Comparison of ENCODE assay signal across 29 cellular contexts in the genomic region with DNA sequence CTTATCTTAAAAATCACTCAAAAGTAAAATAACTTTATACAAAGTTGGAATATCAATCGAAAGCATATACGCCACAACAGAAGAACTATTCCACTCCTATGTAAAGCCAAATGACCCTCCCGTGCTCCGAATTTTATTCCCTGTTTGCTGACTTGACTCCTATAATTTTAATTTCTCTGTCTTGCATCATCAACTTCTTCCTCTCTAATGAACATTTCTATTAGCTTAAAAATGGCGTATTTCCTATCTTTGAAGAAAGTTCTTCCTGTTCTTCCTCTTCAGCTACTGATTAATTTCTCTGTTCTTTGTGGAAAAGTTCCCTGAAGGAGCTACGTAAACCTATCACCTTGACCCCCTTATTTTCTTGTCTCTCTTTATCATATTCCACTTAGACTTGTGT.
"Had no signal": no experiment of that assay in that cellular context is flagged by ENCODE, and none has a peak within 500 bp of the region (broad histone marks: within the 10 kb centered on the region; RNA-seq: fewer than 3 reads in every experiment).

No MANE protein-coding gene starts in this region.

- H3K27me3 ChIP-seq: colonic mucosa, dorsolateral prefrontal cortex, esophagus muscularis mucosa, esophagus squamous epithelium, foreskin keratinocyte, gastrocnemius medialis, gastroesophageal sphincter, heart left ventricle, heart right ventricle had no signal

- H3K4me1 Mint-ChIP-seq: endodermal cell had no signal

- H3K4me3 ChIP-seq: colonic mucosa, coronary artery, dorsolateral prefrontal cortex, esophagus muscularis mucosa, esophagus squamous epithelium, gastrocnemius medialis, gastroesophageal sphincter, heart left ventricle, heart right ventricle had no signal

- H3K4me3 Mint-ChIP-seq: dendritic cell treated with granulocyte-macrophage colony-stimulating factor and Interleukin-4, amounts not matched to agents 40 ng/mL and 50 ng/mL, for 4 days; effector memory CD8-positive, alpha-beta T cell; endodermal cell had no signal

- H3K9me3 Mint-ChIP-seq: endodermal cell had no signal

- H3K36me3 ChIP-seq: colonic mucosa, esophagus muscularis mucosa, esophagus squamous epithelium, gastrocnemius medialis, gastroesophageal sphincter, heart left ventricle, heart right ventricle had no signal

- DNase-seq: colonic mucosa; cortex of kidney; dermis blood vessel endothelial cell; dorsolateral prefrontal cortex; effector CD4-positive, alpha-beta T cell; effector CD8-positive, alpha-beta T cell; effector memory CD4-positive, alpha-beta T cell; effector memory CD8-positive, alpha-beta T cell; endodermal cell; erythroblast; esophagus squamous epithelium; foreskin fibroblast; foreskin keratinocyte; foreskin melanocyte; gastrocnemius medialis; glutamatergic neuron; head of caudate nucleus; heart left ventricle; heart right ventricle had no signal

- H3K27ac ChIP-seq: colonic mucosa, coronary artery, dorsolateral prefrontal cortex, epithelial cell of prostate, esophagus muscularis mucosa, esophagus squamous epithelium, foreskin keratinocyte, gastrocnemius medialis, gastroesophageal sphincter, heart left ventricle, heart right ventricle had no signal

- FAIRE-seq: colon, endometrium, endothelial cell of umbilical vein, frontal cortex had no signal

- H3K4me1 ChIP-seq: colonic mucosa, esophagus muscularis mucosa, esophagus squamous epithelium, foreskin keratinocyte, gastrocnemius medialis, gastroesophageal sphincter, heart left ventricle, heart right ventricle had no signal

- H3K27ac Mint-ChIP-seq: dendritic cell treated with granulocyte-macrophage colony-stimulating factor and Interleukin-4, amounts not matched to agents 40 ng/mL and 50 ng/mL, for 4 days; effector memory CD8-positive, alpha-beta T cell; endodermal cell had no signal

- H3K27me3 Mint-ChIP-seq: dendritic cell treated with granulocyte-macrophage colony-stimulating factor and Interleukin-4, amounts not matched to agents 40 ng/mL and 50 ng/mL, for 4 days; effector memory CD8-positive, alpha-beta T cell had no signal

- ATAC-seq: effector memory CD8-positive, alpha-beta T cell; esophagus mucosa; foreskin keratinocyte; gastrocnemius medialis; gastroesophageal sphincter; heart left ventricle; heart right ventricle had no signal

- H3K9me3 ChIP-seq: colonic mucosa, esophagus muscularis mucosa, esophagus squamous epithelium, gastrocnemius medialis, gastroesophageal sphincter, heart left ventricle had no signal
